In the genomic region with DNA sequence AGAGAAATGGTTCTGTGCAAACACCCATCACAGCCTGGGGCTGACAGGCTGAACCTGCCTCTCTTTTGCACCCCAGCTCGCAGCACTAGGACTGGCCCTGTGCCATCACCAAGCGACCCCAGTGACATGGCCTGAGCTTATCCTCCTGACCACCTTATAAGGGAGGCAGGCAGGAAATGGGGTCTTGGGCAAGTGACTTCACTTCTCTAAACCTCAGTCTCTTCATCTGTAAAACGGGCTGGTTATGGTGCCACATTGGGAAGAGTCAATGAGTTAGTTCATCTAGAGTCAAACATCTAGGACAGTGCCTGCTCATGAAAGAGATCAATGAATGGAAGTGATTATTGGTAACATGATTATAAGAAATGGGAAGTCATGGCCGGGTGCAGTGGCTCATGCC, we compare ENCODE assay signal across 32 cellular contexts. TPM values are rescaled to one million over a fixed set of nuclear protein-coding genes. Genes with fewer than 3 reads are reported as not detected.
"Had no signal": no experiment of that assay in that cellular context is flagged by ENCODE, and none has a peak within 500 bp of the region (broad histone marks: within the 10 kb centered on the region; RNA-seq: fewer than 3 reads in every experiment).

No MANE protein-coding gene starts in this region.

- DNase-seq: stimulated activated CD4-positive, alpha-beta T cell treated with anti-CD3 and anti-CD28 coated beads, Interleukin-2, amount 100 ng/mL, for 48 hours; stimulated activated CD4-positive, alpha-beta T cell treated with anti-CD3 and anti-CD28 coated beads, Interleukin-4, amount 100 ng/mL, for 1 hour; stimulated activated CD4-positive, alpha-beta T cell treated with anti-CD3 and anti-CD28 coated beads, Interleukin-4, amount 100 ng/mL, for 24 hours; stimulated activated CD4-positive, alpha-beta T cell treated with anti-CD3 and anti-CD28 coated beads, Interleukin-4, amount 100 ng/mL, for 4 hours; stimulated activated CD8-positive, alpha-beta memory T cell treated with anti-CD3 and anti-CD28 coated beads, Interleukin-4, amount 100 ng/mL, for 48 hours; stimulated activated naive B cell treated with anti-CD40 and anti-IgM and Interleukin-4, amounts not matched to agents 10 μg/mL and 1 μg/mL and 100 μg/mL, for 72 hours; stimulated activated naive CD4-positive, alpha-beta T cell; stimulated activated naive CD4-positive, alpha-beta T cell treated with Interleukin-2 at 50 U/mL for 16 hours; stimulated activated naive CD8-positive, alpha-beta T cell treated with anti-CD3 and anti-CD28 coated beads, Interleukin-15, amount 100 ng/mL, for 72 hours; stimulated activated naive CD8-positive, alpha-beta T cell treated with anti-CD3 and anti-CD28 coated beads, Interleukin-15, Interleukin-2, amounts not matched to agents 100 U/mL and 50 U/mL, for 24 hours; stomach; testis; thyroid gland; tibial artery; transverse colon; trophoblast cell; upper lobe of left lung; upper lobe of right lung; uterus had no signal

- H3K9me3 ChIP-seq: suprapubic skin, testis, thoracic aorta, thyroid gland, tibial artery, tibial nerve, transverse colon, upper lobe of left lung, upper lobe of right lung, uterus, vagina had no signal

- FAIRE-seq: urothelium cell line had no signal

- H3K27me3 ChIP-seq: testis had no signal

- H3K4me3 Mint-ChIP-seq: stimulated activated effector memory CD8-positive, alpha-beta T cell treated with anti-CD3 and anti-CD28 coated beads, Interleukin-12 subunit alpha, Interleukin-12 subunit beta, amount 100 ng/mL, for 72 hours; stimulated activated memory B cell treated with anti-CD40 and anti-IgM and Interleukin-4, amounts not matched to agents 10 μg/mL and 1 μg/mL and 100 μg/mL, for 72 hours; stimulated activated naive B cell treated with anti-CD40 and anti-IgM and Interleukin-4, amounts not matched to agents 10 μg/mL and 1 μg/mL and 100 μg/mL, for 72 hours; stimulated activated naive CD8-positive, alpha-beta T cell treated with anti-CD3 and anti-CD28 coated beads, Interleukin-15, amount 100 ng/mL, for 72 hours; stimulated activated naive CD8-positive, alpha-beta T cell treated with anti-CD3 and anti-CD28 coated beads, Interleukin-15, Interleukin-2, amounts not matched to agents 100 ng/mL and 50 ng/mL, for 24 hours; type B pancreatic cell had no signal

- ATAC-seq: stimulated activated effector memory CD8-positive, alpha-beta T cell treated with anti-CD3 and anti-CD28 coated beads, Interleukin-12 subunit alpha, Interleukin-12 subunit beta, amount 100 ng/mL, for 72 hours; stimulated activated memory B cell treated with anti-CD40 and anti-IgM and Interleukin-4, amounts not matched to agents 10 μg/mL and 1 μg/mL and 100 μg/mL, for 72 hours; stimulated activated naive B cell treated with anti-CD40 and anti-IgM and Interleukin-4, amounts not matched to agents 10 μg/mL and 1 μg/mL and 100 μg/mL, for 72 hours; stimulated activated naive CD8-positive, alpha-beta T cell treated with anti-CD3 and anti-CD28 coated beads, Interleukin-15, amount 100 ng/mL, for 72 hours; stimulated activated naive CD8-positive, alpha-beta T cell treated with anti-CD3 and anti-CD28 coated beads, Interleukin-15, Interleukin-2, amounts not matched to agents 100 U/mL and 50 U/mL, for 24 hours; upper lobe of right lung had no signal

- H3K36me3 ChIP-seq: stomach, suprapubic skin, thoracic aorta, thyroid gland, tibial artery, tibial nerve, transverse colon, upper lobe of left lung, upper lobe of right lung, uterus, vagina had no signal

- H3K36me3 Mint-ChIP-seq: stimulated activated effector memory CD8-positive, alpha-beta T cell treated with anti-CD3 and anti-CD28 coated beads, Interleukin-12 subunit alpha, Interleukin-12 subunit beta, amount 100 ng/mL, for 72 hours; stimulated activated memory B cell treated with anti-CD40 and anti-IgM and Interleukin-4, amounts not matched to agents 10 μg/mL and 1 μg/mL and 100 μg/mL, for 72 hours; type B pancreatic cell had no signal

- H3K4me3 ChIP-seq: stomach, suprapubic skin, testis, thoracic aorta, thyroid gland, tibial artery, tibial nerve, transverse colon, upper lobe of left lung, upper lobe of right lung, uterus, vagina had no signal

- H3K9me3 Mint-ChIP-seq: stimulated activated effector memory CD8-positive, alpha-beta T cell treated with anti-CD3 and anti-CD28 coated beads, Interleukin-12 subunit alpha, Interleukin-12 subunit beta, amount 100 ng/mL, for 72 hours; stimulated activated memory B cell treated with anti-CD40 and anti-IgM and Interleukin-4, amounts not matched to agents 10 μg/mL and 1 μg/mL and 100 μg/mL, for 72 hours; stimulated activated naive B cell treated with anti-CD40 and anti-IgM and Interleukin-4, amounts not matched to agents 10 μg/mL and 1 μg/mL and 100 μg/mL, for 72 hours; stimulated activated naive CD8-positive, alpha-beta T cell treated with anti-CD3 and anti-CD28 coated beads, Interleukin-15, amount 100 ng/mL, for 72 hours; stimulated activated naive CD8-positive, alpha-beta T cell treated with anti-CD3 and anti-CD28 coated beads, Interleukin-15, Interleukin-2, amounts not matched to agents 100 ng/mL and 50 ng/mL, for 24 hours; type B pancreatic cell had no signal

- H3K27ac Mint-ChIP-seq: stimulated activated effector memory CD8-positive, alpha-beta T cell treated with anti-CD3 and anti-CD28 coated beads, Interleukin-12 subunit alpha, Interleukin-12 subunit beta, amount 100 ng/mL, for 72 hours; stimulated activated memory B cell treated with anti-CD40 and anti-IgM and Interleukin-4, amounts not matched to agents 10 μg/mL and 1 μg/mL and 100 μg/mL, for 72 hours; stimulated activated naive B cell treated with anti-CD40 and anti-IgM and Interleukin-4, amounts not matched to agents 10 μg/mL and 1 μg/mL and 100 μg/mL, for 72 hours; stimulated activated naive CD8-positive, alpha-beta T cell treated with anti-CD3 and anti-CD28 coated beads, Interleukin-15, amount 100 ng/mL, for 72 hours; stimulated activated naive CD8-positive, alpha-beta T cell treated with anti-CD3 and anti-CD28 coated beads, Interleukin-15, Interleukin-2, amounts not matched to agents 100 ng/mL and 50 ng/mL, for 24 hours; type B pancreatic cell had no signal

- H3K27ac ChIP-seq: stomach, suprapubic skin, testis, thoracic aorta, thyroid gland, tibial artery, tibial nerve, transverse colon, upper lobe of left lung, upper lobe of right lung, uterus, vagina had no signal

RNA-seq across cellular contexts. Expression of a gene that starts 6.2 kb away (rescaled TPM):
- total RNA-seq: stomach, subcutaneous adipose tissue, suprapubic skin, thoracic aorta, thyroid gland, tibial nerve, transverse colon, upper lobe of left lung, upper lobe of right lung, ureter, urinary bladder, uterus, vagina had no signal
- polyA plus RNA-seq: stomach had no signal

RNA-seq across cellular contexts. Expression of a gene that starts 6.3 kb away (rescaled TPM):
- total RNA-seq: stomach, subcutaneous adipose tissue, suprapubic skin, temporal lobe, thoracic aorta, thyroid gland, tibial nerve, transverse colon, upper lobe of left lung, upper lobe of right lung, ureter, urinary bladder, uterus, vagina had no signal
- polyA plus RNA-seq: stomach, urinary bladder had no signal
